In genomic region chr18:61892683-61893303, GRCh38 we compare ENCODE assay signal across 8 cellular contexts. TPM values are rescaled to one million over a fixed set of nuclear protein-coding genes. Genes with fewer than 3 reads are reported as not detected.
A peak's percentile ranks its signal among the peaks of the same experiment; 100 is the strongest.
DNase-seq lines count a peak whose midpoint lies in the region; ATAC-seq, FAIRE-seq and TF ChIP-seq lines count a peak whose summit lies in the region.

Gene RNF152, minus strand, starts transcription at chr18:61893007. Its CDS starts 76,544 bp downstream, at chr18:61816463.

- TF ChIP-seq POLR2A in heart left ventricle (IDR thresholded peaks at IDR 0.05), result no peak

- peak within 1 kb of the TSS; percentile 80 to 97 (median 90) for H3K27ac ChIP-seq in heart left ventricle
- H3K27ac ChIP-seq in pancreas, result peak within 1 kb of the TSS; percentile 56 to 79 (median 78)

- peak within 1 kb of the TSS; percentile 78 for H3K9ac ChIP-seq in adipocyte (ENCODE audit: low read length)

- ATAC-seq in heart left ventricle (peak in 2 of 4 donors; percentile 17 to 41), pancreas (peak; percentile 18 to 53 (median 22)), HG02970 (IDR thresholded peaks at IDR 0.05; ENCODE audit: low FRiP score, unreplicated experiment) (no peak), HG03432 (IDR thresholded peaks at IDR 0.05; ENCODE audit: unreplicated experiment) (no peak)

- peak within 1 kb of the TSS; percentile 86 for H3K4me3 ChIP-seq in adipocyte (ENCODE audit: low read length)
- peak within 1 kb of the TSS; percentile 74 to 99 (median 93) for H3K4me3 ChIP-seq in heart left ventricle
- H3K4me3 ChIP-seq in pancreas, result peak within 1 kb of the TSS; percentile 65 to 87 (median 80)

- H3K36me3 ChIP-seq in adipocyte (ENCODE audit: control insufficient read depth, insufficient read depth, low read length, severe bottlenecking) (no peaks in the 10 kb centered on the region), heart left ventricle (peaks cover 0 to 29% (median 0%) of the 10 kb centered on the region in 9 donors), pancreas (no peaks in the 10 kb centered on the region)

- intact Hi-C loops in heart left ventricle (cut with DNase I), result loop anchor here (2.0 to 10.0 kb wide), 13 partner anchors 60 to 340 kb away; no protein-coding TSS in a partner anchor
- intact Hi-C loops in pancreas (cut with DNase I), result loop anchor here in 2 of 3 donors (5.0 to 10.0 kb wide), 3 partner anchors 250 to 308 kb away; no protein-coding TSS in a partner anchor

- no peak for FAIRE-seq in pancreas (lab: Jason Lieb, UNC)

- 6 to 14% (median 8%) methylated on average over 24 to 28 of the region's 28 CpGs for WGBS in heart left ventricle, 4 donors
- 12 to 14% methylated on average over 28 of the region's 28 CpGs for WGBS in pancreas, 2 donors

- no peaks in the 10 kb centered on the region for H3K9me3 ChIP-seq in adipocyte (ENCODE audit: control insufficient read depth, low read length)
- H3K9me3 ChIP-seq in heart left ventricle, result no peaks in the 10 kb centered on the region
- no peaks in the 10 kb centered on the region for H3K9me3 ChIP-seq in pancreas

- peak; percentile 42 for DNase-seq in GM03348 (ENCODE audit: low spot score)
- peak; percentile 93 for DNase-seq in NCI-H69 (lab: John Stamatoyannopoulos, UW)
- DNase-seq in adipocyte (ENCODE audit: low read depth), result peak; percentile 64
- DNase-seq in heart left ventricle, result peak; percentile 39 to 71 (median 43)
- peak; percentile 15 to 68 (median 29) for DNase-seq in pancreas
- no peak for DNase-seq in ACHN

- H3K27me3 ChIP-seq in adipocyte (replicated peaks; ENCODE audit: control insufficient read depth, insufficient read depth, low read length) (no peaks in the 10 kb centered on the region), heart left ventricle (peaks cover 0 to 38% (median 0%) of the 10 kb centered on the region in 9 donors), pancreas (no peaks in the 10 kb centered on the region)

- in situ Hi-C loops in ACHN (cut with HindIII; ENCODE audit: low pct_ligation_motif_present, low pct_unique_long_range_greater_than_20kb, low sequenced_read_pairs), result no loop called here

- H3K4me1 ChIP-seq in adipocyte (ENCODE audit: control insufficient read depth, insufficient read depth, low read length) (peaks cover 5% of the 10 kb centered on the region), heart left ventricle (peaks cover 0 to 54% (median 17%) of the 10 kb centered on the region in 12 donors), pancreas (no peaks in the 10 kb centered on the region)

- TF ChIP-seq CTCF in heart left ventricle (IDR thresholded peaks at IDR 0.05) (peak in 3 of 12 donors; percentile 12 to 24 (median 16)), pancreas (IDR thresholded peaks at IDR 0.05) (no peak)

RNA-seq across cellular contexts. Expression of gene RNF152, which starts in this region (rescaled TPM):
- total RNA-seq in heart left ventricle, result 10 to 100 TPM in 7 of 9 donors, 1 to 10 TPM in 2; 7.5 to 24.0 (median 11.1) TPM
- polyA plus RNA-seq in heart left ventricle, result 1 to 10 TPM; 2.8 to 3.9 TPM
- total RNA-seq in pancreas, result 1 to 10 TPM; 4.1 to 7.2 (median 5.0) TPM
- 1 to 10 TPM in 1 of 2 donors, under 1 TPM in 1; 0.91 to 2.0 TPM for polyA plus RNA-seq in pancreas

Comparison
In these comparisons a context has a peak if more than half of its experiments do, and no peak if none do; other contexts are left out.
1. ATAC-seq: peak in pancreas (4 of 4); none in HG02970 (single experiment) and HG03432 (single experiment).
2. Peak in every context shown above with its lines, with median percentiles within 50 percentile points of each other: H3K4me3 ChIP-seq.